8 cellular contexts compared by ENCODE assay signal in genomic region chr9:122125158-122125890, GRCh38. TPM values are rescaled to one million over a fixed set of nuclear protein-coding genes. Genes with fewer than 3 reads are reported as not detected.
DNase-seq lines count a peak whose midpoint lies in the region; ATAC-seq, FAIRE-seq and TF ChIP-seq lines count a peak whose summit lies in the region.

No MANE protein-coding gene starts in this region.

- CTCF ChIA-PET in AG04450 (lab: Charles Lee), result interaction anchor here (0.6 to 9.4 kb wide), 33 partner anchors 10 to 693 kb away, joined by 3 to 378 read pairs (median 5); partner anchors contain the start of genes MRRF and RBM18

- H3K9me3 Mint-ChIP-seq in nephron, result no peaks in the 10 kb centered on the region

- TF ChIP-seq RAD21 in Ishikawa (IDR thresholded peaks at IDR 0.05; ENCODE audit: low read depth), result peak; percentile 99

- no peaks in the 10 kb centered on the region for H3K36me3 Mint-ChIP-seq in nephron (ENCODE audit: low read depth)

- H3K27me3 ChIP-seq in AG04450 (ENCODE audit: control insufficient read depth, insufficient read depth, low read length), result peaks cover 2% of the 10 kb centered on the region

- peaks cover 71% of the 10 kb centered on the region for H3K27me3 Mint-ChIP-seq in nephron (ENCODE audit: low read depth)

- no peak overlapping the region for H3K27ac ChIP-seq in AG04450 (ENCODE audit: low read depth, low read length)

- H3K27ac Mint-ChIP-seq in nephron, result no peak overlapping the region

- TF ChIP-seq CTCF in AG04450 (IDR thresholded peaks at IDR 0.05; ENCODE audit: low read depth, low read length) (peak; percentile 97), nephron (IDR thresholded peaks at IDR 0.05; ENCODE audit: unreplicated experiment in 3 of 3) (peak; percentile 94 to 95 (median 94))

- DNase-seq in AG04450 (ENCODE audit: low read depth, low spot score) (peak; percentile 47), RCC 7860 (ENCODE audit: low spot score) (peak; percentile 54), activated T-helper 1 cell treated with Interleukin-2 at 50 U/mL for 16 hours (ENCODE audit: low read depth) (peak; percentile 59), fibroblast of gingiva (ENCODE audit: low read depth) (peak; percentile 58)
- DNase-seq in stimulated activated naive CD4-positive, alpha-beta T cell treated with Interleukin-2 at 50 U/mL for 16 hours (lab: John Stamatoyannopoulos, UW), result peak; percentile 62

- no peak overlapping the region for H3K4me3 ChIP-seq in AG04450 (ENCODE audit: low read depth, low read length)

- peak; percentile 49 for ATAC-seq in GM18873 (IDR thresholded peaks at IDR 0.05; ENCODE audit: low FRiP score, unreplicated experiment)

- FAIRE-seq in RCC 7860 (lab: Jason Lieb, UNC), result no peak

- POLR2A ChIA-PET in AG04450 (lab: Yijun Ruan, JAX), result interaction anchor here (0.6 to 2.4 kb wide), 6 partner anchors 8 to 225 kb away, joined by 3 to 13 read pairs (median 4); no protein-coding TSS in a partner anchor

- H3K4me1 Mint-ChIP-seq in nephron, result peaks cover 15% of the 10 kb centered on the region

- no peaks in the 10 kb centered on the region; the same call in 1 of the 2 replicates for H3K9me3 ChIP-seq in AG04450 (ENCODE audit: control insufficient read depth, insufficient read depth, low read length)

- peak overlapping the region; percentile 50 to 68 (median 67) for H3K4me3 Mint-ChIP-seq in nephron

- no peak for TF ChIP-seq EP300 in Ishikawa (IDR thresholded peaks at IDR 0.05; ENCODE audit: borderline replicate concordance)

TF ChIP-seq in Ishikawa, 13 proteins besides CTCF, POLR2A, EP300 and RAD21:
- TF ChIP-seq NFIC (IDR thresholded peaks at IDR 0.05) (peak; percentile 32; the same call in 1 of the 2 replicates), MAX (IDR thresholded peaks at IDR 0.05) (peak; percentile 19; the same call in 1 of the 2 replicates), CREB1 (IDR thresholded peaks at IDR 0.05; ENCODE audit: low read depth) (no peak), FOXM1 (IDR thresholded peaks at IDR 0.05; ENCODE audit: borderline replicate concordance, low read depth) (no peak)

RNA-seq across cellular contexts. Expression of gene TTLL11, which starts 32.2 kb away (rescaled TPM):
- 4.6 and 5.4 TPM in 2 replicates for polyA plus RNA-seq in AG04450 (2011; rRNA removed)
- polyA minus RNA-seq in AG04450 (2011; rRNA and poly(A)+ RNA removed), result 5.7 and 6.1 TPM in 2 replicates

RNA-seq across cellular contexts. Expression of gene NDUFA8, which starts 34.3 kb away (rescaled TPM):
- 80.2 and 90.4 TPM in 2 replicates for polyA plus RNA-seq in AG04450 (2011; rRNA removed)
- polyA minus RNA-seq in AG04450 (2011; rRNA and poly(A)+ RNA removed), result 43.9 and 47.4 TPM in 2 replicates

RNA-seq across cellular contexts. Expression of gene MORN5, which starts 34.4 kb away (rescaled TPM):
- polyA plus RNA-seq in AG04450 (2011; rRNA removed), result not detected in 2 replicates
- polyA minus RNA-seq in AG04450 (2011; rRNA and poly(A)+ RNA removed), result not detected in 2 replicates
